8 cellular contexts compared by ENCODE assay signal in the genomic region with DNA sequence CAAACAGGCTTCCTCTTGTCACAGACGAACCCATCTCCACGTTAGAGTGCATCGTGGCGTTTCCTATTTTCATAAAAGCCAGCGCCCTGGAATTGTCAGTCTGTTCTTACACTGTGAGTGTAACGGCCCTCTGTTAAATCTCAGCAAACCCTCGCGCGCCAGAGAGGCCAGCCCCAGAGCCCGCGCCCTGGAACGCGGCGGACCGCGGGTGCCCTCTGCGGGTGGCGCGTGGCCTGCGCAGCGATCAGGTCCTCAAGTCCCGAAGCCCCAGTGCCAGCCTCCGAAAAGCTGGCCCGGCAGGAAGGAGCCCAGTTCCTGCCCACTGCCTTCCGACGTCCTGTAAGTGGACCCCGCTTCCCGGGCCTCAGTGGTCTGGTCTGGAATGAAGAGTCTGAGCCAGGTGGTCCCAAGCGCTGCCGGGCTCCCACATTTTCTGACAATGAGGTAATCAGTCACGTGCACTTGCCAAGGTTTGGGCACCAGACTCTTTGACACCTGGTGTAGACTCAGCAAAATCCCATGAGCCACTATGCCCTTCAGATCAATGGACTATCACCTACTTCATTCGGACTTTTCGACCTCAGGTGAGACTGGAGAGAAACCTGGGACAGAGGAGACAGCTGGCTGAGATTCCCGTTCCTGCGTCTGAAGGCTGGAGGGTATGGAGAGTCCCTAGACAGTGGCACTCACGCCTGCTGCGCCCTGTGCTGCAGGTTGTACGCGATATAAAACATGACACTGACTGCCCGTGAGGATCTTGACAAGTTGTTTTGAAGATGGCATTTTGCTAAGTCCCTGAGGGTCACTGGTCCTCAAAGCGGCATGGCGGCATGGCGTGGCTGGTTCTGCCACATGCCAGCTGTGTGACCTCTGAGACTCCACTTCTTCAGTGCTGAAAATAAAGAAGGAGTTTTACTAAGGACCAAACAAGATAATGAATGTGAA.
DNase-seq lines count a peak whose midpoint lies in the region; ATAC-seq and TF ChIP-seq lines count a peak whose summit lies in the region.

No MANE protein-coding gene starts in this region.

- peak overlapping the region; percentile 83 for H3K27ac Mint-ChIP-seq in mesothelial cell of epicardium

- H3K4me3 ChIP-seq in BE2C (ENCODE audit: low read depth, low read length) (peak overlapping the region; percentile 73), endocrine pancreas (ENCODE audit: control insufficient read depth, insufficient read depth, low read length) (peak overlapping the region; percentile 19)

- H3K36me3 Mint-ChIP-seq in mesothelial cell of epicardium: no peaks in the 10 kb centered on the region

- H3K4me1 ChIP-seq in BE2C (peaks cover 5% of the 10 kb centered on the region), endocrine pancreas (ENCODE audit: control insufficient read depth, insufficient read depth, low read length) (no peaks in the 10 kb centered on the region)

- H3K9ac ChIP-seq in endocrine pancreas (ENCODE audit: control insufficient read depth, insufficient read depth, low read length): no peak overlapping the region

- H3K27me3 ChIP-seq in BE2C (no peaks in the 10 kb centered on the region), endocrine pancreas (ENCODE audit: control insufficient read depth, insufficient read depth, low read length) (peaks cover 9% of the 10 kb centered on the region)

- no peaks in the 10 kb centered on the region for H3K36me3 ChIP-seq in BE2C
- H3K36me3 ChIP-seq in endocrine pancreas (ENCODE audit: control insufficient read depth, insufficient read depth, low read length): no peaks in the 10 kb centered on the region

- peaks cover 60% of the 10 kb centered on the region for H3K27me3 Mint-ChIP-seq in mesothelial cell of epicardium (ENCODE audit: low read depth)

- no peaks in the 10 kb centered on the region for H3K9me3 Mint-ChIP-seq in mesothelial cell of epicardium

- H3K9me3 ChIP-seq in BE2C (no peaks in the 10 kb centered on the region), endocrine pancreas (ENCODE audit: control insufficient read depth, low read length) (no peaks in the 10 kb centered on the region)

- peak overlapping the region; percentile 83 for H3K4me3 Mint-ChIP-seq in mesothelial cell of epicardium

- DNase-seq in BE2C (peak; percentile 89), NCI-H69 (lab: John Stamatoyannopoulos, UW) (peak; percentile 75), mesothelial cell of epicardium (ENCODE audit: low spot score in 2 of 2, unreplicated experiment in 2 of 2) (peak; percentile 61 to 86)
- peak; percentile 23 to 25 for DNase-seq in activated CD8-positive, alpha-beta memory T cell treated with anti-CD3 and anti-CD28 coated beads for 4 hours (ENCODE audit: low read depth in 2 of 2)
- DNase-seq in stimulated activated CD8-positive, alpha-beta memory T cell treated with anti-CD3 and anti-CD28 coated beads, Interleukin-15, amount 100 ng/mL, for 48 hours (ENCODE audit: low read depth in 2 of 2): peak; percentile 61 to 69

- peaks cover 7% of the 10 kb centered on the region for H3K4me1 Mint-ChIP-seq in mesothelial cell of epicardium

- ATAC-seq in GM19023 (IDR thresholded peaks at IDR 0.05; ENCODE audit: unreplicated experiment) (peak; percentile 91), HG03196 (IDR thresholded peaks at IDR 0.05; ENCODE audit: unreplicated experiment) (peak; percentile 87)

- TF ChIP-seq CTCF in BE2C (IDR thresholded peaks at IDR 0.05; ENCODE audit: low read depth, low read length) (peak; percentile 88), mesothelial cell of epicardium (IDR thresholded peaks at IDR 0.05; ENCODE audit: unreplicated experiment) (peak; percentile 31)

Comparison
In these comparisons a context has a peak if more than half of its experiments do, and no peak if none do; other contexts are left out.
1. Peak in every context shown above with its lines: DNase-seq, ATAC-seq and H3K4me3 ChIP-seq.
2. DNase-seq: peak in every context shown above with its lines; median percentile 89 in BE2C; 75 in NCI-H69; 74 in mesothelial cell of epicardium; 65 in stimulated activated CD8-positive, alpha-beta memory T cell treated with anti-CD3 and anti-CD28 coated beads, Interleukin-15, amount 100 ng/mL, for 48 hours; 24 in activated CD8-positive, alpha-beta memory T cell treated with anti-CD3 and anti-CD28 coated beads for 4 hours.